10 cellular contexts compared by ENCODE assay signal in the genomic region with DNA sequence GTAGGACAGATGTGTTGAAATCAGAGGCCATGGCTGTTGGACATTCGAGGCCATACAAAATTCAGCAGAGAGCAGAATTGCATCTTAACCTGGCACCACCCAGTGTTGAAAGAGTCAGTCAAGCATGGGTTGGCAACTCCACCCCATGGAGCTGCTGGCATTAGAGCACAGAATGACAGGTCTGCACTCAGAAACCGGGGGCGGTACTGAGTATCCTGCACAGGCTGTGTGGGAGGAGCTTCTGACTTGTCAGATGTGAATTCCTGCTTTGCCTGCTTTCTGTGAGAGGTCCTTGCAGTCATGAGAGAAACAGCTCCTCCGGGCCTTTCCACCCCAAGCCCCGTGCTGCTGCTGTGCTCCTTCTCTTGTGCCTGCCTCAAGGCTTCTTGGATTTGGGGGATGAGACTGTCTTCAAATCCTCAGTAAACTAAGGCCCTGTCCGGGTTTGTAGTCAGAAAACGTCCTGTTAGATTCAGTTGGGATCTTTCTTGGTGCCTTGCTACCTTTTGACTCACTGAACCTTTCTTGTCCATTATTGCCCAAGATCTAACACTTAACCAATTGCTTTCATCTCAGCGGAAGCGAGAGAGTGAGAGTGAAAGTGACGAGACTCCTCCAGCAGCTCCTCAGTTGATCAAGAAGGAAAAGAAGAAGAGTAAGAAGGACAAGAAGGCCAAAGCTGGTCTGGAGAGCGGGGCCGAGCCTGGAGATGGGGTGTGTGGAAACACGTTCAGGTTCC. TPM values are rescaled to one million over a fixed set of nuclear protein-coding genes. Genes with fewer than 3 reads are reported as not detected.
DNase-seq lines count a peak whose midpoint lies in the region; ATAC-seq, FAIRE-seq and TF ChIP-seq lines count a peak whose summit lies in the region.
"Had no signal": no experiment of that assay in that cellular context is flagged by ENCODE, and none has a peak within 500 bp of the region (broad histone marks: within the 10 kb centered on the region; RNA-seq: fewer than 3 reads in every experiment).

No MANE protein-coding gene starts in this region.

- FAIRE-seq in GM12878 (lab: Jason Lieb, UNC) = no peak
- FAIRE-seq: TTC549 had no signal

- no peak for TF ChIP-seq EP300 in GM12878 (IDR thresholded peaks at IDR 0.05; ENCODE audit: borderline replicate concordance in 1 of 2, control insufficient read depth in 1 of 2, low read depth in 2 of 2, low read length in 2 of 2)

- H3K36me3 ChIP-seq in DND-41 (ENCODE audit: insufficient read depth, low read length) = peaks cover 64% of the 10 kb centered on the region
- peaks cover 7 to 10% of the 10 kb centered on the region in 2 experiments; a peak in 3 of 4 replicates for H3K36me3 ChIP-seq in GM12878 (ENCODE audit: control insufficient read depth in 2 of 2, insufficient read depth in 2 of 2, low read length in 1 of 2)

- in situ Hi-C loops in GM12878 (cut with MboI) = no loop called here

- SMC1A ChIA-PET in GM12878 (lab: Charles Lee; ENCODE audit: uncharacterized antibody, unreplicated experiment) = no interaction called here

- intact Hi-C loops in GM12878 (cut with micrococcal nuclease; ENCODE audit: unreplicated experiment) = no loop called here

- H2AFZ ChIP-seq in DND-41 (ENCODE audit: low read depth, low read length) (no peak overlapping the region), GM12878 (ENCODE audit: control insufficient read depth, low read depth, low read length) (no peak overlapping the region)

- BruUV-seq in GM12878 (replicated peaks; lab: Mats Ljungman, UMichigan) = no TSS peak

- H3K4me3 ChIP-seq in DND-41 (ENCODE audit: low read depth in 1 of 2, low read length in 2 of 2) (no peak overlapping the region), GM12878 (no peak overlapping the region)

- H3K9ac ChIP-seq in DND-41 (ENCODE audit: low read depth, low read length) = no peak overlapping the region
- no peak overlapping the region for H3K9ac ChIP-seq in GM12878 (ENCODE audit: control insufficient read depth, insufficient read depth, low read length)

- ATAC-seq in DND-41 (ENCODE audit: insufficient read depth, low read depth) = peak; percentile 57; the same call in 2 of the 3 replicates
- ATAC-seq in GM12878 = peak; percentile 37; the same call in 1 of the 3 replicates
- no peak for ATAC-seq in HG03095 (IDR thresholded peaks at IDR 0.05; ENCODE audit: unreplicated experiment)

- POLR2A ChIA-PET in GM12878 (lab: Charles Lee) = interaction anchor here (0.8 kb wide), 1 partner anchor 12 kb away, joined by 3 read pairs; no protein-coding TSS in a partner anchor

- RAD21 ChIA-PET in GM12878 (lab: Charles Lee; ENCODE audit: unreplicated experiment) = no interaction called here

- CTCF ChIA-PET in GM12878 (lab: Yijun Ruan, JAX) = interaction anchor here (1.4 kb wide), 1 partner anchor 27 kb away, joined by 5 read pairs; no protein-coding TSS in a partner anchor

- H3K4me1 ChIP-seq in DND-41 (ENCODE audit: insufficient read depth, low read length) (no peaks in the 10 kb centered on the region), GM12878 (ENCODE audit: control insufficient read depth, insufficient read depth, low read length) (no peaks in the 10 kb centered on the region)

- H3K27ac ChIP-seq in DND-41 (ENCODE audit: low read length) (no peak overlapping the region), GM12878 (ENCODE audit: control insufficient read depth, insufficient read depth) (no peak overlapping the region)

- no peak for TF ChIP-seq RAD21 in GM12878 (IDR thresholded peaks at IDR 0.05; ENCODE audit: insufficient read depth, low read depth, low read length)

- WGBS in GM12878 (ENCODE audit: insufficient coverage, insufficient replicate concordance, low lambda C conversion rate, missing lambda C conversion rate) = 52% methylated on average over 13 of the region's 13 CpGs

- peaks cover 24% of the 10 kb centered on the region for H4K20me1 ChIP-seq in DND-41 (ENCODE audit: insufficient read depth, low read length)
- H4K20me1 ChIP-seq in GM12878 (ENCODE audit: control insufficient read depth, insufficient read depth) = no peaks in the 10 kb centered on the region

- no peak for TF ChIP-seq POLR2A in GM12878 (IDR thresholded peaks at IDR 0.05; ENCODE audit: low read depth, low read length)

- H3K79me2 ChIP-seq in DND-41 (ENCODE audit: insufficient read depth, low read length) (peaks cover 12% of the 10 kb centered on the region; the same call in 1 of the 2 replicates), GM12878 (ENCODE audit: control insufficient read depth, insufficient read depth, low read length) (no peaks in the 10 kb centered on the region)

- TF ChIP-seq CTCF in DND-41 (IDR thresholded peaks at IDR 0.05; ENCODE audit: borderline replicate concordance, extremely low read depth, low read length, poor library complexity, severe bottlenecking) = no peak
- TF ChIP-seq CTCF in GM12878 (IDR thresholded peaks at IDR 0.05 in 2 of 3, conservative IDR thresholded peaks at IDR 0.05 in 1 of 3; ENCODE audit: control insufficient read depth in 2 of 3, extremely low read depth in 1 of 3, insufficient read depth in 1 of 3, low read depth in 3 of 3, low read length in 3 of 3) = no peak

- DNase-seq in DND-41 (peak; percentile 21), NCI-H69 (lab: John Stamatoyannopoulos, UW) (peak; percentile 40), GM12878 (ENCODE audit: low read depth, low spot score) (no peak), myocyte (ENCODE audit: low read depth) (peak; percentile 9), COR-L47 (lab: John Stamatoyannopoulos, UW) (no peak), NCI-H146 (lab: John Stamatoyannopoulos, UW) (no peak), KG1 (lab: John Stamatoyannopoulos, UW) (no peak)
- DNase-seq: HCEC 1CT had no signal

- H3K4me2 ChIP-seq in DND-41 (ENCODE audit: insufficient read depth, low read length) (no peak overlapping the region), GM12878 (ENCODE audit: control insufficient read depth, insufficient read depth) (no peak overlapping the region)

- no peaks in the 10 kb centered on the region for H3K27me3 ChIP-seq in DND-41 (ENCODE audit: insufficient read depth, low read length, poor library complexity)
- H3K27me3 ChIP-seq in GM12878 (replicated peaks in 1 of 2; ENCODE audit: control insufficient read depth in 2 of 2, insufficient read depth in 2 of 2, low read length in 1 of 2) = no peaks in the 10 kb centered on the region

- H3K9me3 ChIP-seq in DND-41 (ENCODE audit: insufficient read depth, low read length, severe bottlenecking) (no peaks in the 10 kb centered on the region), GM12878 (replicated peaks; ENCODE audit: control insufficient read depth, insufficient read depth, low read length) (no peaks in the 10 kb centered on the region; the same call in 2 of the 3 replicates)

RNA-seq across cellular contexts. Expression of a gene that starts 13.1 kb away (rescaled TPM):
- total RNA-seq in GM12878 (2013; cell fraction: nucleolus; rRNA removed) = 116 and 131 TPM in 2 replicates
- total RNA-seq in GM12878 (2014; rRNA removed) (70.1 and 78.1 TPM in 2 replicates), GM12878 (2014; rRNA removed; fragmentation: Illumina TruSeq; extraction: Trizol) (112 and 121 TPM in 2 replicates), GM12878 (2021) (111 TPM in 2 replicates), myocyte (33.6 and 40.7 TPM in 2 replicates)
- polyA plus RNA-seq in GM12878 (2011; ENCODE audit: low read depth) = 61.9 TPM
- polyA plus RNA-seq in GM12878 (2011; rRNA removed) (102 and 112 TPM in 2 replicates), GM12878 (2014; fragmentation: Illumina TruSeq; extraction: Trizol) (142 and 145 TPM in 2 replicates), GM12878 (2014; fragmentation: Nextera tagmentation; extraction: Ambion mirVana) (100 to 1,000 TPM; 106 to 159 TPM), GM12878 (2014; rRNA removed) (89.5 and 93.2 TPM in 2 replicates), GM12878 (2016; fragmentation: Nextera tagmentation; extraction: Ambion mirVana) (100 to 1,000 TPM; 135 to 136 TPM)
- polyA plus RNA-seq in GM12878 (2011; cell fraction: cytosol; rRNA removed) = 59.9 and 65.0 TPM in 2 replicates
- 122 and 138 TPM in 2 replicates for polyA plus RNA-seq in GM12878 (2011; cell fraction: nucleus; rRNA removed)
- polyA plus RNA-seq in GM12878 (2012) = 64.3 and 69.0 TPM in 2 replicates
- 72.8 and 92.0 TPM in 2 replicates for polyA minus RNA-seq in GM12878 (2011; rRNA and poly(A)+ RNA removed)
- 16.8 and 40.1 TPM in 2 replicates for polyA minus RNA-seq in GM12878 (2011; cell fraction: cytosol; rRNA and poly(A)+ RNA removed)
- 51.6 and 71.2 TPM in 2 replicates for polyA minus RNA-seq in GM12878 (2011; cell fraction: nucleus; rRNA and poly(A)+ RNA removed)
- 29.5 TPM for polyA plus RNA-seq in myocyte (2012)

RNA-seq across cellular contexts. Expression of a gene that starts 24.9 kb away (rescaled TPM):
- 3.5 and 3.7 TPM in 2 replicates for total RNA-seq in GM12878 (2013; cell fraction: nucleolus; rRNA removed)
- 0.85 and 1.3 TPM in 2 replicates for total RNA-seq in GM12878 (2014; rRNA removed)
- 0.88 and 0.89 TPM in 2 replicates for total RNA-seq in GM12878 (2014; rRNA removed; fragmentation: Illumina TruSeq; extraction: Trizol)
- total RNA-seq in GM12878 (2021) = 0.96 and 2.0 TPM in 2 replicates
- 0.87 TPM for polyA plus RNA-seq in GM12878 (2011; ENCODE audit: low read depth)
- polyA plus RNA-seq in GM12878 (2011; rRNA removed) = 0.14 and 0.23 TPM in 2 replicates
- polyA plus RNA-seq in GM12878 (2011; cell fraction: cytosol; rRNA removed) = 0.07 and 0.10 TPM in 2 replicates
- 0.48 and 0.64 TPM in 2 replicates for polyA plus RNA-seq in GM12878 (2011; cell fraction: nucleus; rRNA removed)
- 0.87 and 1.5 TPM in 2 replicates for polyA plus RNA-seq in GM12878 (2012)
- polyA plus RNA-seq in GM12878 (2014; fragmentation: Illumina TruSeq; extraction: Trizol) = 0.93 and 1.0 TPM in 2 replicates
- under 1 TPM; 0.29 to 0.69 TPM for polyA plus RNA-seq in GM12878 (2014; fragmentation: Nextera tagmentation; extraction: Ambion mirVana)
- 0.66 and 1.4 TPM in 2 replicates for polyA plus RNA-seq in GM12878 (2014; rRNA removed)
- polyA plus RNA-seq in GM12878 (2016; fragmentation: Nextera tagmentation; extraction: Ambion mirVana) = under 1 TPM; 0.10 to 0.86 TPM
- 0.15 and 0.46 TPM in 2 replicates for polyA minus RNA-seq in GM12878 (2011; rRNA and poly(A)+ RNA removed)
- not detected in 2 replicates for polyA minus RNA-seq in GM12878 (2011; cell fraction: cytosol; rRNA and poly(A)+ RNA removed)
- polyA minus RNA-seq in GM12878 (2011; cell fraction: nucleus; rRNA and poly(A)+ RNA removed) = 0.10 and 0.12 TPM in 2 replicates
- 7.3 TPM in 2 replicates for total RNA-seq in myocyte
- polyA plus RNA-seq in myocyte (2012) = 0.73 TPM

RNA-seq across cellular contexts. Expression of a gene that starts 29.5 kb away (rescaled TPM):
- total RNA-seq in GM12878 (2013; cell fraction: nucleolus; rRNA removed) = 12.0 and 14.9 TPM in 2 replicates
- total RNA-seq in GM12878 (2014; rRNA removed) (16.9 TPM in 2 replicates), GM12878 (2014; rRNA removed; fragmentation: Illumina TruSeq; extraction: Trizol) (13.6 and 14.2 TPM in 2 replicates), GM12878 (2021) (15.7 and 19.6 TPM in 2 replicates), myocyte (10.6 and 11.2 TPM in 2 replicates)
- polyA plus RNA-seq in GM12878 (2011; ENCODE audit: low read depth) = 10.1 TPM
- polyA plus RNA-seq in GM12878 (2011; rRNA removed) (1.9 and 2.2 TPM in 2 replicates), GM12878 (2014; fragmentation: Illumina TruSeq; extraction: Trizol) (19.8 and 20.1 TPM in 2 replicates), GM12878 (2014; fragmentation: Nextera tagmentation; extraction: Ambion mirVana) (10 to 100 TPM; 11.9 to 17.9 TPM), GM12878 (2014; rRNA removed) (16.2 and 18.2 TPM in 2 replicates), GM12878 (2016; fragmentation: Nextera tagmentation; extraction: Ambion mirVana) (10 to 100 TPM; 11.1 to 13.9 TPM)
- 2.1 and 2.3 TPM in 2 replicates for polyA plus RNA-seq in GM12878 (2011; cell fraction: cytosol; rRNA removed)
- polyA plus RNA-seq in GM12878 (2011; cell fraction: nucleus; rRNA removed) = 3.0 and 4.6 TPM in 2 replicates
- polyA plus RNA-seq in GM12878 (2012) = 13.0 and 13.3 TPM in 2 replicates
- polyA minus RNA-seq in GM12878 (2011; rRNA and poly(A)+ RNA removed) = 1.9 and 2.0 TPM in 2 replicates
- 4.9 TPM in 1 of 2 replicates, not detected in the other for polyA minus RNA-seq in GM12878 (2011; cell fraction: cytosol; rRNA and poly(A)+ RNA removed)
- 0.48 and 1.2 TPM in 2 replicates for polyA minus RNA-seq in GM12878 (2011; cell fraction: nucleus; rRNA and poly(A)+ RNA removed)
- polyA plus RNA-seq in myocyte (2012) = 11.5 TPM

RNA-seq across cellular contexts. Expression of a gene that starts 58.7 kb away (rescaled TPM):
- total RNA-seq in GM12878 (2013; cell fraction: nucleolus; rRNA removed) = not detected in 2 replicates
- total RNA-seq in GM12878 (2014; rRNA removed) = not detected in 2 replicates
- total RNA-seq in GM12878 (2014; rRNA removed; fragmentation: Illumina TruSeq; extraction: Trizol) = not detected in 2 replicates
- not detected in 2 replicates for total RNA-seq in GM12878 (2021)
- not detected for polyA plus RNA-seq in GM12878 (2011; ENCODE audit: low read depth)
- not detected in 2 replicates for polyA plus RNA-seq in GM12878 (2011; rRNA removed)
- not detected in 2 replicates for polyA plus RNA-seq in GM12878 (2011; cell fraction: cytosol; rRNA removed)
- polyA plus RNA-seq in GM12878 (2011; cell fraction: nucleus; rRNA removed) = not detected in 2 replicates
- not detected in 2 replicates for polyA plus RNA-seq in GM12878 (2012)
- not detected in 2 replicates for polyA plus RNA-seq in GM12878 (2014; fragmentation: Illumina TruSeq; extraction: Trizol)
- not detected for polyA plus RNA-seq in GM12878 (2014; fragmentation: Nextera tagmentation; extraction: Ambion mirVana)
- polyA plus RNA-seq in GM12878 (2014; rRNA removed) = not detected in 2 replicates
- not detected for polyA plus RNA-seq in GM12878 (2016; fragmentation: Nextera tagmentation; extraction: Ambion mirVana)
- polyA minus RNA-seq in GM12878 (2011; rRNA and poly(A)+ RNA removed) = not detected in 2 replicates
- not detected in 2 replicates for polyA minus RNA-seq in GM12878 (2011; cell fraction: cytosol; rRNA and poly(A)+ RNA removed)
- polyA minus RNA-seq in GM12878 (2011; cell fraction: nucleus; rRNA and poly(A)+ RNA removed) = not detected in 2 replicates
- total RNA-seq in myocyte = not detected in 2 replicates
- polyA plus RNA-seq in myocyte (2012) = not detected

Comparison
In these comparisons a context has a peak if more than half of its experiments do, and no peak if none do; other contexts are left out.
1. DNase-seq: peak in DND-41 (single experiment), NCI-H69 (single experiment) and myocyte (single experiment); none in GM12878 (single experiment), COR-L47 (single experiment), NCI-H146 (single experiment) and KG1 (single experiment).